In the genomic region with DNA sequence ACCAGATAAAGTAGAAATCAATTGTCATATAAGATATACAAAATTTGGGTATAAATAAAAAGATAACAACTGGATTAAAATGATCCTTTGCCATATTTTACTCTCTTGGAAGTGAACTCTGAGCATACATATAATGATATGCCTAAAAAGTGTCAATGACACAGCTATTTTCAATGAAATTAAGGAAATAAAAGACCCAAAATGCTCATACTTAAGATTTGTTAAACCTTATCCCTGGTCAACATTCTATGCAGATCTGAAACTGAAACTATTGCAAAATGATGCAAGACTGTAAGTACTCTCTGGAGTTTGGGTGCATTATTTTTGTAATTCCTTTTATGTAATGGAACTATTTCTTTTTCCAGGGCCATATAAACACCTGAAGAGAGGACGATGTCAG, we compare ENCODE assay signal across 10 cellular contexts.
DNase-seq lines count a peak whose midpoint lies in the region; ATAC-seq and TF ChIP-seq lines count a peak whose summit lies in the region.
"Had no signal": no experiment of that assay in that cellular context is flagged by ENCODE, and none has a peak within 500 bp of the region (broad histone marks: within the 10 kb centered on the region; RNA-seq: fewer than 3 reads in every experiment).

No MANE protein-coding gene starts in this region.

- no peak overlapping the region for H2BK120ac ChIP-seq in mesendoderm (ENCODE audit: low read depth, low read length)

- H2AK5ac ChIP-seq in mesendoderm (ENCODE audit: low read length), result no peak overlapping the region

- in situ Hi-C loops in ACHN (cut with HindIII; ENCODE audit: low pct_ligation_motif_present, low pct_unique_long_range_greater_than_20kb, low sequenced_read_pairs), result no loop called here
- in situ Hi-C loops in GM23248 (cut with MboI), result loop anchor here (25.0 kb wide), 1 partner anchor 375 kb away; no protein-coding TSS in a partner anchor

- H3K4me3 ChIP-seq in GM23248, result peak overlapping the region; percentile 34
- no peak overlapping the region for H3K4me3 ChIP-seq in left lung
- H3K4me3 ChIP-seq in mesendoderm (ENCODE audit: low read length), result no peak overlapping the region
- no peak overlapping the region for H3K4me3 ChIP-seq in Peyer's patch

- intact Hi-C loops in activated T-helper 1 cell treated with anti-CD3 and anti-CD28 coated beads, Interleukin-12 subunit alpha, Interleukin-12 subunit beta, Interleukin-2, Interleukin-4 antibody, amounts not matched to agents 30 ng/mL and 10 ng/mL and 1 ng/mL, durations not matched to agents 14 hours and 24 hours and 36 hours (cut with micrococcal nuclease), result loop anchor here (1.0 to 10.0 kb wide), 18 partner anchors 13 to 1060 kb away; a partner anchor contains a TSS
- intact Hi-C loops in left lung (cut with DNase I), result no loop called here
- intact Hi-C loops in posterior cingulate gyrus (cut with DNase I), result loop anchor here (5.0 to 10.0 kb wide), 2 partner anchors 208 to 260 kb away; no protein-coding TSS in a partner anchor

- no peak overlapping the region for H4K8ac ChIP-seq in mesendoderm (ENCODE audit: low read depth, low read length)

- H3K9ac ChIP-seq in GM23248 (peak overlapping the region; percentile 80), mesendoderm (ENCODE audit: low read length) (no peak overlapping the region)

- no peak overlapping the region for H3K23ac ChIP-seq in mesendoderm (ENCODE audit: low read length)

- no peak overlapping the region for H3K4ac ChIP-seq in mesendoderm (ENCODE audit: low read depth, low read length)

- H3K36me3 ChIP-seq in GM23248 (ENCODE audit: low read depth) (no peaks in the 10 kb centered on the region), left lung (no peaks in the 10 kb centered on the region), mesendoderm (ENCODE audit: control insufficient read depth, insufficient read depth, low read length) (no peaks in the 10 kb centered on the region), Peyer's patch (no peaks in the 10 kb centered on the region)

- peaks cover 3% of the 10 kb centered on the region for H3K36me3 Mint-ChIP-seq in activated T-helper 1 cell treated with anti-CD3 and anti-CD28 coated beads, Interleukin-12 subunit alpha, Interleukin-12 subunit beta, Interleukin-2, Interleukin-4 antibody, amounts not matched to agents 30 ng/mL and 10 ng/mL and 1 ng/mL, durations not matched to agents 14 hours and 24 hours and 36 hours (ENCODE audit: low read depth)

- H3K27me3 ChIP-seq in GM23248 (replicated peaks; ENCODE audit: insufficient read depth) (no peaks in the 10 kb centered on the region), left lung (no peaks in the 10 kb centered on the region), mesendoderm (ENCODE audit: insufficient read depth, low read length, poor library complexity) (no peaks in the 10 kb centered on the region), Peyer's patch (no peaks in the 10 kb centered on the region)

- no peak overlapping the region for H3K56ac ChIP-seq in mesendoderm (ENCODE audit: low read length)

- H3K27ac Mint-ChIP-seq in activated T-helper 1 cell treated with anti-CD3 and anti-CD28 coated beads, Interleukin-12 subunit alpha, Interleukin-12 subunit beta, Interleukin-2, Interleukin-4 antibody, amounts not matched to agents 30 ng/mL and 10 ng/mL and 1 ng/mL, durations not matched to agents 14 hours and 24 hours and 36 hours, result peak overlapping the region; percentile 99

- H4K5ac ChIP-seq in mesendoderm (ENCODE audit: low read length), result no peak overlapping the region

- peaks cover 28% of the 10 kb centered on the region for H3K4me1 ChIP-seq in GM23248 (ENCODE audit: insufficient read depth)
- peaks cover 3 to 24% of the 10 kb centered on the region in 2 donors for H3K4me1 ChIP-seq in left lung
- no peaks in the 10 kb centered on the region for H3K4me1 ChIP-seq in mesendoderm (ENCODE audit: control insufficient read depth, low read depth, low read length)
- no peaks in the 10 kb centered on the region for H3K4me1 ChIP-seq in Peyer's patch

- peak overlapping the region; percentile 49 for H2AFZ ChIP-seq in GM23248

- H3K9me3 ChIP-seq in GM23248 (ENCODE audit: low read depth) (no peaks in the 10 kb centered on the region), left lung (no peaks in the 10 kb centered on the region), Peyer's patch (no peaks in the 10 kb centered on the region)

- H2BK15ac ChIP-seq in mesendoderm (replicated peaks; ENCODE audit: low read depth), result no peak overlapping the region

- H3K9me2 ChIP-seq in GM23248 (ENCODE audit: insufficient read depth), result no peaks in the 10 kb centered on the region

- no peak overlapping the region for H3K18ac ChIP-seq in mesendoderm (ENCODE audit: low read length)

- no peak for TF ChIP-seq POLR2A in Peyer's patch (IDR thresholded peaks at IDR 0.05)

- H3K4me1 Mint-ChIP-seq in activated T-helper 1 cell treated with anti-CD3 and anti-CD28 coated beads, Interleukin-12 subunit alpha, Interleukin-12 subunit beta, Interleukin-2, Interleukin-4 antibody, amounts not matched to agents 30 ng/mL and 10 ng/mL and 1 ng/mL, durations not matched to agents 14 hours and 24 hours and 36 hours (ENCODE audit: low read depth), result peaks cover 41% of the 10 kb centered on the region

- peak overlapping the region; percentile 95 for H3K27ac ChIP-seq in GM23248
- H3K27ac ChIP-seq in left lung, result peak overlapping the region; percentile 69 to 73
- H3K27ac ChIP-seq in mesendoderm (ENCODE audit: low read depth, low read length), result no peak overlapping the region
- peak overlapping the region in 1 of 4 donors; percentile 13 for H3K27ac ChIP-seq in Peyer's patch

- H3K4me3 Mint-ChIP-seq in activated T-helper 1 cell treated with anti-CD3 and anti-CD28 coated beads, Interleukin-12 subunit alpha, Interleukin-12 subunit beta, Interleukin-2, Interleukin-4 antibody, amounts not matched to agents 30 ng/mL and 10 ng/mL and 1 ng/mL, durations not matched to agents 14 hours and 24 hours and 36 hours, result peak overlapping the region; percentile 63

- H3K79me2 ChIP-seq in GM23248 (ENCODE audit: insufficient read depth), result no peaks in the 10 kb centered on the region
- no peaks in the 10 kb centered on the region for H3K79me2 ChIP-seq in mesendoderm (ENCODE audit: control insufficient read depth, insufficient read depth, low read length)

- peak; percentile 75 for ATAC-seq in left lung

- no peaks in the 10 kb centered on the region for H3K27me3 Mint-ChIP-seq in activated T-helper 1 cell treated with anti-CD3 and anti-CD28 coated beads, Interleukin-12 subunit alpha, Interleukin-12 subunit beta, Interleukin-2, Interleukin-4 antibody, amounts not matched to agents 30 ng/mL and 10 ng/mL and 1 ng/mL, durations not matched to agents 14 hours and 24 hours and 36 hours (ENCODE audit: insufficient read depth)

- no peaks in the 10 kb centered on the region for H4K20me1 ChIP-seq in GM23248 (ENCODE audit: insufficient read depth)

- TF ChIP-seq CTCF in left lung (IDR thresholded peaks at IDR 0.05) (no peak), Peyer's patch (IDR thresholded peaks at IDR 0.05) (no peak)

- no peaks in the 10 kb centered on the region for H3K79me1 ChIP-seq in mesendoderm (ENCODE audit: low read length)

- peak; percentile 34 for DNase-seq in ACHN
- peak; percentile 64 for DNase-seq in GM23248
- DNase-seq in activated T-helper 1 cell treated with anti-CD3 and anti-CD28 coated beads, Interleukin-12 subunit alpha, Interleukin-12 subunit beta, Interleukin-2, Interleukin-4 antibody, amounts not matched to agents 30 ng/mL and 10 ng/mL and 1 ng/mL, durations not matched to agents 14 hours and 24 hours and 36 hours (ENCODE audit: low spot score), result no peak
- DNase-seq in left lung, result no peak
- DNase-seq in posterior cingulate gyrus, result no peak
- no peak for DNase-seq in mesendoderm
- no peak for DNase-seq in Peyer's patch
- no peak for DNase-seq in activated gamma-delta T cell (lab: John Stamatoyannopoulos, UW)
- DNase-seq: DND-41, NCI-H510A treated with DMSO at 0.1 percent for 48 hours had no signal

- 57 to 77% methylated on average over 1 of the region's 1 CpG for WGBS in GM23248 (ENCODE audit: low coverage in 1 of 2, low lambda C conversion rate in 2 of 2, missing lambda C conversion rate in 2 of 2), 2 experiments
- no CpG with 5 or more reads among the region's 1 CpG for WGBS in mesendoderm (ENCODE audit: extremely low coverage, insufficient coverage, low lambda C conversion rate)

- H3K4me2 ChIP-seq in GM23248 (ENCODE audit: unreplicated experiment), result peak overlapping the region; percentile 78
- H3K4me2 ChIP-seq in mesendoderm (ENCODE audit: low read length), result no peak overlapping the region

- H3F3A ChIP-seq in GM23248 (ENCODE audit: insufficient read depth), result peaks cover 29% of the 10 kb centered on the region

- no peaks in the 10 kb centered on the region for H3K9me3 Mint-ChIP-seq in activated T-helper 1 cell treated with anti-CD3 and anti-CD28 coated beads, Interleukin-12 subunit alpha, Interleukin-12 subunit beta, Interleukin-2, Interleukin-4 antibody, amounts not matched to agents 30 ng/mL and 10 ng/mL and 1 ng/mL, durations not matched to agents 14 hours and 24 hours and 36 hours

- no peak overlapping the region for H2BK5ac ChIP-seq in mesendoderm (ENCODE audit: low read length)

Comparison
In these comparisons a context has a peak if more than half of its experiments do, and no peak if none do; other contexts are left out.
1. DNase-seq: peak in ACHN (single experiment) and GM23248 (single experiment); none in activated T-helper 1 cell treated with anti-CD3 and anti-CD28 coated beads, Interleukin-12 subunit alpha, Interleukin-12 subunit beta, Interleukin-2, Interleukin-4 antibody, amounts not matched to agents 30 ng/mL and 10 ng/mL and 1 ng/mL, durations not matched to agents 14 hours and 24 hours and 36 hours (single experiment), left lung (0 of 2), posterior cingulate gyrus (0 of 10), mesendoderm (single experiment), Peyer's patch (0 of 3) and activated gamma-delta T cell (single experiment).
2. intact Hi-C loops: an anchor here in activated T-helper 1 cell treated with anti-CD3 and anti-CD28 coated beads, Interleukin-12 subunit alpha, Interleukin-12 subunit beta, Interleukin-2, Interleukin-4 antibody, amounts not matched to agents 30 ng/mL and 10 ng/mL and 1 ng/mL, durations not matched to agents 14 hours and 24 hours and 36 hours (1.0 to 10.0 kb wide) and posterior cingulate gyrus (5.0 to 10.0 kb wide); none called in left lung.